Comparison of ENCODE assay signal across 9 cellular contexts in genomic region chr9:95494416-95495371, GRCh38. TPM values are rescaled to one million over a fixed set of nuclear protein-coding genes. Genes with fewer than 3 reads are reported as not detected.
DNase-seq lines count a peak whose midpoint lies in the region; ATAC-seq and TF ChIP-seq lines count a peak whose summit lies in the region.
"Had no signal": no experiment of that assay in that cellular context is flagged by ENCODE, and none has a peak within 500 bp of the region (broad histone marks: within the 10 kb centered on the region; RNA-seq: fewer than 3 reads in every experiment).

No MANE protein-coding gene starts in this region.

- peak; percentile 92 for ATAC-seq in HG03039 (IDR thresholded peaks at IDR 0.05; ENCODE audit: unreplicated experiment)
- ATAC-seq: A549 had no signal

- no peak overlapping the region for H3K9ac ChIP-seq in fibroblast of lung (ENCODE audit: insufficient read depth, low read length)

- H3K36me3 ChIP-seq in fibroblast of lung (ENCODE audit: control insufficient read depth, insufficient read depth, low read length) = no peaks in the 10 kb centered on the region

- no peaks in the 10 kb centered on the region for H3K27me3 ChIP-seq in fibroblast of lung (ENCODE audit: control insufficient read depth, insufficient read depth, low read length)

- peak overlapping the region in 1 of 4 experiments; percentile 0 for H3K4me3 ChIP-seq in fibroblast of lung (replicated peaks in 1 of 4; ENCODE audit: control extremely low read depth in 1 of 4, insufficient read depth in 1 of 4, low read depth in 3 of 4, low read length in 4 of 4)
- H3K4me3 ChIP-seq: A549 had no signal

- no peaks in the 10 kb centered on the region for H3K79me2 ChIP-seq in fibroblast of lung (ENCODE audit: control insufficient read depth, insufficient read depth, low read length)

- peak; percentile 72 for DNase-seq in NCI-H1436 (lab: John Stamatoyannopoulos, UW)
- DNase-seq in NCI-H1436 treated with DMSO at 0.1 percent for 48 hours (lab: John Stamatoyannopoulos, UW) = no peak
- DNase-seq in NCI-H510A (lab: John Stamatoyannopoulos, UW) = peak; percentile 85
- DNase-seq in activated CD8-positive, alpha-beta memory T cell treated with anti-CD3 and anti-CD28 coated beads for 1 hour (ENCODE audit: extremely low read depth in 1 of 2, low read depth in 1 of 2) = peak; percentile 60 to 73
- peak; percentile 37 to 72 for DNase-seq in fibroblast of lung (ENCODE audit: low read depth in 2 of 2)
- peak; percentile 67 to 74 for DNase-seq in stimulated activated CD4-positive, alpha-beta T cell treated with anti-CD3 and anti-CD28 coated beads, Interleukin-2, amount 100 ng/mL, for 48 hours
- DNase-seq in NCI-H226 = no peak

- H4K20me1 ChIP-seq in fibroblast of lung (ENCODE audit: control insufficient read depth, extremely low read depth, insufficient read depth, low read length) = no peaks in the 10 kb centered on the region

- no peak overlapping the region for H3K27ac ChIP-seq in fibroblast of lung (ENCODE audit: insufficient read depth, low read length)
- H3K27ac ChIP-seq: A549 had no signal

- peak overlapping the region; percentile 48 for H3K4me2 ChIP-seq in fibroblast of lung (ENCODE audit: extremely low read depth, insufficient read depth, low read length)
- H3K4me2 ChIP-seq: A549 had no signal

- H3K9me3 ChIP-seq in fibroblast of lung (ENCODE audit: control insufficient read depth, insufficient read depth, low read depth, low read length) = no peaks in the 10 kb centered on the region
- H3K9me3 ChIP-seq: A549 had no signal

- no peak overlapping the region for H2AFZ ChIP-seq in fibroblast of lung (ENCODE audit: low read length)

- TF ChIP-seq CTCF in fibroblast of lung (conservative IDR thresholded peaks at IDR 0.05 in 1 of 2, IDR thresholded peaks at IDR 0.05 in 1 of 2; ENCODE audit: low read depth in 1 of 2, low read length in 2 of 2) = no peak

- peaks cover 12% of the 10 kb centered on the region for H3K4me1 ChIP-seq in fibroblast of lung (ENCODE audit: control insufficient read depth, extremely low read depth, insufficient read depth, low read length)

RNA-seq across cellular contexts. Expression of gene PTCH1, which starts 22.1 kb away (rescaled TPM):
- 18.0 and 20.1 TPM in 2 replicates for total RNA-seq in fibroblast of lung
- polyA plus RNA-seq in fibroblast of lung = 3.2 and 3.3 TPM in 2 replicates
- polyA plus RNA-seq in fibroblast of lung (2012) = 4.5 and 6.5 TPM in 2 replicates
- polyA minus RNA-seq in fibroblast of lung (ENCODE audit: low replicate concordance) = 15.9 and 22.9 TPM in 2 replicates

Comparison
In these comparisons a context has a peak if more than half of its experiments do, and no peak if none do; other contexts are left out.
1. DNase-seq: peak in NCI-H1436 (single experiment), NCI-H510A (single experiment), activated CD8-positive, alpha-beta memory T cell treated with anti-CD3 and anti-CD28 coated beads for 1 hour (2 of 2), fibroblast of lung (2 of 2) and stimulated activated CD4-positive, alpha-beta T cell treated with anti-CD3 and anti-CD28 coated beads, Interleukin-2, amount 100 ng/mL, for 48 hours (2 of 2); none in NCI-H1436 treated with DMSO at 0.1 percent for 48 hours (single experiment) and NCI-H226 (single experiment).